Comparison of ENCODE assay signal across 9 cellular contexts in the genomic region with DNA sequence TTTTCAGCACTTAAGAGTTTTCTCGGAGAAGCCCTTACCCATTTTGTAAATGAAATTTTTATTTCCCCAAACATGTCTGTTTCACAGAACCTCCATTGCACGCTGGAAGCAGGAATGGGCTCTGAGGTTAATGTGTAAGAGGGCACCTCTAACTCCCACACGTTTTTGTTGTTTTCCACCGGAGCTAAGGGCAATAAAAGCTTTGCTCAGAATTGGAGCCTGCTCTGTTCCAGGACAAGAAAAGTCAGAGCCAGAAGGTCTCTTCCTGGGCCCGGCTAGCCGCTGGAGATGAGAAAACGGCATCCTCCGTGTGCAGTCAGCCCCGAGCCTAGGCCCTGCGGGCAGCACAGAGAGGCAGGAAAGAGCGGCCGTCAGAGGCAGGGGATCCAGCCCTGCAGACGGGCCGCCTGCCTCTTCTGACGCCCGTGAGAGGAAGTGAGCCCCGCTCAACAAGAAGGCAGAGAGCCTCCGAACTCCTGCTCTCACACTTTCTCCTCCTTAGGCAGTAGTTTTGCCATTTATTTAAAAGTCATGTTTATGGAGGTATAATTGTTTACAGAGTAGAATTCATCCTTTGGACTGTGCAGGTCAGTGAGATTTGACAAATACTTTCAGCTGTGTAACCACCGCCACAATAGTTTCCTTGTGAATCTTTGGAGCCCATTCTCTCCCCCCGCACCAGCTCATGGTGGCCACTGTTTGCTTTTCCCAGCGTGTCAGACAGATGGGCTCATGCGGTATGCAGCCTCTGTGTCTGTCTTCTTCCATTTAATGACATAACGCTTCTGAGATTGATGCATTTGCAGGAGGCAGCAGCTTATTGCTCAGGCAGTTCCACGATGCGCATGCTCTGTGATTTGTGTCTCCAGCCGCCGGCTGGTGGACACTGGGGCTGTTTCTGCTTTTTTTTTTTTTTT.
DNase-seq lines count a peak whose midpoint lies in the region; ATAC-seq, FAIRE-seq and TF ChIP-seq lines count a peak whose summit lies in the region.
"Had no signal": no experiment of that assay in that cellular context is flagged by ENCODE, and none has a peak within 500 bp of the region (broad histone marks: within the 10 kb centered on the region; RNA-seq: fewer than 3 reads in every experiment).

No MANE protein-coding gene starts in this region.

- H3K9me2 ChIP-seq in OCI-LY7 (ENCODE audit: insufficient read depth, low read length): no peaks in the 10 kb centered on the region

- no TSS peak for BruUV-seq in OCI-LY7 (replicated peaks; lab: Mats Ljungman, UMichigan)

- H3K4me3 ChIP-seq in OCI-LY7 (ENCODE audit: low read depth, low read length, poor library complexity, severe bottlenecking): no peak overlapping the region

- intact Hi-C loops in posterior cingulate gyrus (cut with DNase I) (no loop called here), OCI-LY7 (cut with micrococcal nuclease; ENCODE audit: unreplicated experiment) (no loop called here)

- no peak for TF ChIP-seq CTCF in OCI-LY7 (conservative IDR thresholded peaks at IDR 0.05; ENCODE audit: low read length)

- no peak overlapping the region for H3K27ac ChIP-seq in OCI-LY7 (ENCODE audit: low read depth, low read length, poor library complexity, severe bottlenecking)
- H3K27ac ChIP-seq: HL-60 had no signal

- H4K20me1 ChIP-seq in OCI-LY7 (ENCODE audit: insufficient read depth, low read length): no peaks in the 10 kb centered on the region

- H3K4me1 ChIP-seq in OCI-LY7 (ENCODE audit: insufficient read depth, low read length, poor library complexity, severe bottlenecking): no peaks in the 10 kb centered on the region

- H3K79me2 ChIP-seq in OCI-LY7 (ENCODE audit: insufficient read depth, low read depth, low read length): no peaks in the 10 kb centered on the region

- H3K36me3 ChIP-seq in OCI-LY7 (ENCODE audit: insufficient read depth, low read length): no peaks in the 10 kb centered on the region

- POLR2A ChIA-PET in OCI-LY7 (lab: Charles Lee): interaction anchor here (0.7 kb wide), 1 partner anchor 29 kb away, joined by 3 read pairs; no protein-coding TSS in a partner anchor

- ATAC-seq in GM19395 (IDR thresholded peaks at IDR 0.05; ENCODE audit: unreplicated experiment) (no peak), HG02678 (IDR thresholded peaks at IDR 0.05; ENCODE audit: unreplicated experiment) (no peak), esophagus mucosa (no peak)

- no peaks in the 10 kb centered on the region for H3K9me3 ChIP-seq in OCI-LY7 (ENCODE audit: low read length)

- in situ Hi-C loops in G401 (cut with HindIII; ENCODE audit: low sequenced_read_pairs): no loop called here

- peak; percentile 7 for DNase-seq in G401 (ENCODE audit: low spot score)
- DNase-seq in NCI-H82 treated with DMSO at 0.1 percent for 48 hours (lab: John Stamatoyannopoulos, UW; ENCODE audit: unreplicated experiment): peak; percentile 1
- peak; percentile 30 to 33 for DNase-seq in frontal cortex (ENCODE audit: low spot score in 2 of 2)
- peak in 8 of 10 donors; percentile 51 to 94 (median 65) for DNase-seq in posterior cingulate gyrus
- DNase-seq in OCI-LY7 (ENCODE audit: low spot score): no peak

- no peak overlapping the region for H2AFZ ChIP-seq in OCI-LY7 (ENCODE audit: low read length)

- no peak for FAIRE-seq in frontal cortex (lab: Jason Lieb, UNC)

- CTCF ChIA-PET in OCI-LY7 (lab: Charles Lee; ENCODE audit: unreplicated experiment): no interaction called here

- no peak overlapping the region for H3K4me2 ChIP-seq in OCI-LY7 (ENCODE audit: low read length)
